8 cellular contexts compared by ENCODE assay signal in genomic region chr6:170295519-170296422, GRCh38. TPM values are rescaled to one million over a fixed set of nuclear protein-coding genes. Genes with fewer than 3 reads are reported as not detected.
DNase-seq lines count a peak whose midpoint lies in the region; ATAC-seq and TF ChIP-seq lines count a peak whose summit lies in the region.

No MANE protein-coding gene starts in this region.

- H3K4me3 ChIP-seq in DOHH2 (ENCODE audit: low read length) (peak overlapping the region; percentile 62), Karpas-422 (ENCODE audit: low read length) (no peak overlapping the region), fibroblast of lung (replicated peaks in 1 of 4; ENCODE audit: control extremely low read depth in 1 of 4, insufficient read depth in 1 of 4, low read depth in 3 of 4, low read length in 4 of 4) (peak overlapping the region in 3 of 4 experiments; percentile 12 to 53 (median 30)), neural progenitor cell (peak overlapping the region; percentile 94)

- no peak overlapping the region for H2AFZ ChIP-seq in Karpas-422 (ENCODE audit: low read length)
- H2AFZ ChIP-seq in fibroblast of lung (ENCODE audit: low read length): no peak overlapping the region
- H2AFZ ChIP-seq in neural progenitor cell (replicated peaks): no peak overlapping the region

- H3K27me3 ChIP-seq in DOHH2 (ENCODE audit: control insufficient read depth, low read length): peaks cover 69% of the 10 kb centered on the region
- no peaks in the 10 kb centered on the region for H3K27me3 ChIP-seq in Karpas-422 (ENCODE audit: low read length)
- peaks cover 70% of the 10 kb centered on the region for H3K27me3 ChIP-seq in fibroblast of lung (ENCODE audit: control insufficient read depth, insufficient read depth, low read length)
- H3K27me3 ChIP-seq in neural progenitor cell: peaks cover 27% of the 10 kb centered on the region

- DNase-seq in Karpas-422: peak; percentile 58
- peak; percentile 56 to 60 for DNase-seq in activated CD4-positive, alpha-beta T cell treated with anti-CD3 and anti-CD28 coated beads, Interleukin-2, amount 50 U/mL, for 48 hours
- no peak for DNase-seq in fibroblast of lung (ENCODE audit: low read depth in 2 of 2)
- DNase-seq in neural progenitor cell (ENCODE audit: low spot score): peak; percentile 95
- DNase-seq in NCI-H2107 treated with DMSO at 0.1 percent for 48 hours (lab: John Stamatoyannopoulos, UW; ENCODE audit: unreplicated experiment): no peak
- no peak for DNase-seq in SKM-1 treated with dmso at 0.1 percent for 144 hours (lab: John Stamatoyannopoulos, UW; ENCODE audit: unreplicated experiment)

- H3K9me2 ChIP-seq in DOHH2 (replicated peaks; ENCODE audit: control insufficient read depth, low read length) (no peaks in the 10 kb centered on the region), Karpas-422 (replicated peaks; ENCODE audit: insufficient read depth, low read length) (no peaks in the 10 kb centered on the region)

- peaks cover 66% of the 10 kb centered on the region for H3K4me1 Mint-ChIP-seq in neural progenitor cell

- H3K9ac ChIP-seq in Karpas-422 (ENCODE audit: low read length) (no peak overlapping the region), fibroblast of lung (ENCODE audit: insufficient read depth, low read length) (peak overlapping the region; percentile 7), neural progenitor cell (no peak overlapping the region)

- H3K79me2 ChIP-seq in DOHH2 (ENCODE audit: control insufficient read depth, low read length) (no peaks in the 10 kb centered on the region), Karpas-422 (ENCODE audit: low read length) (no peaks in the 10 kb centered on the region), fibroblast of lung (ENCODE audit: control insufficient read depth, insufficient read depth, low read length) (no peaks in the 10 kb centered on the region), neural progenitor cell (ENCODE audit: low read depth) (no peaks in the 10 kb centered on the region)

- H3K9me3 ChIP-seq in DOHH2 (ENCODE audit: control insufficient read depth, insufficient read depth, low read length): peaks cover 2% of the 10 kb centered on the region; the same call in 1 of the 2 replicates
- no peaks in the 10 kb centered on the region for H3K9me3 ChIP-seq in Karpas-422 (ENCODE audit: low read length)
- H3K9me3 ChIP-seq in fibroblast of lung (ENCODE audit: control insufficient read depth, insufficient read depth, low read depth, low read length): no peaks in the 10 kb centered on the region
- H3K9me3 ChIP-seq in neural progenitor cell (ENCODE audit: low read depth): no peaks in the 10 kb centered on the region

- H3K4me2 ChIP-seq in DOHH2 (ENCODE audit: low read length) (peak overlapping the region; percentile 67), Karpas-422 (ENCODE audit: low read depth, low read length, poor library complexity, severe bottlenecking) (peak overlapping the region; percentile 7), fibroblast of lung (ENCODE audit: extremely low read depth, insufficient read depth, low read length) (peak overlapping the region; percentile 90), neural progenitor cell (peak overlapping the region; percentile 100)

- peaks cover 8% of the 10 kb centered on the region for H3K9me3 Mint-ChIP-seq in neural progenitor cell

- H3K27ac ChIP-seq in DOHH2 (ENCODE audit: low read depth, low read length) (no peak overlapping the region), Karpas-422 (ENCODE audit: low read length) (no peak overlapping the region), fibroblast of lung (ENCODE audit: insufficient read depth, low read length) (no peak overlapping the region), neural progenitor cell (peak overlapping the region; percentile 47)

- H3K27ac Mint-ChIP-seq in neural progenitor cell: no peak overlapping the region

- peaks cover 8% of the 10 kb centered on the region for H3K36me3 Mint-ChIP-seq in neural progenitor cell

- peak; percentile 36 for ATAC-seq in GM21529 (IDR thresholded peaks at IDR 0.05; ENCODE audit: unreplicated experiment)

- no peak for TF ChIP-seq CTCF in DOHH2 (IDR thresholded peaks at IDR 0.05; ENCODE audit: low read depth, low read length, poor library complexity, severe bottlenecking)
- no peak for TF ChIP-seq CTCF in fibroblast of lung (conservative IDR thresholded peaks at IDR 0.05 in 1 of 2, IDR thresholded peaks at IDR 0.05 in 1 of 2; ENCODE audit: low read depth in 1 of 2, low read length in 2 of 2)
- no peak for TF ChIP-seq CTCF in neural progenitor cell (IDR thresholded peaks at IDR 0.05)

- H3K4me1 ChIP-seq in DOHH2 (ENCODE audit: control insufficient read depth, low read length): peaks cover 27% of the 10 kb centered on the region
- H3K4me1 ChIP-seq in Karpas-422 (ENCODE audit: low read length): peaks cover 20% of the 10 kb centered on the region
- peaks cover 2% of the 10 kb centered on the region for H3K4me1 ChIP-seq in fibroblast of lung (ENCODE audit: control insufficient read depth, extremely low read depth, insufficient read depth, low read length)
- H3K4me1 ChIP-seq in neural progenitor cell: peaks cover 64% of the 10 kb centered on the region

- peaks cover 20% of the 10 kb centered on the region for H3K27me3 Mint-ChIP-seq in neural progenitor cell (ENCODE audit: insufficient read depth, low read depth)

- H3F3A ChIP-seq in DOHH2 (ENCODE audit: control insufficient read depth, insufficient read depth) (0 out of 2 replicates have a peak, but pooled peaks cover 3% of the 10 kb centered on the region), neural progenitor cell (ENCODE audit: low read depth) (peaks cover 77% of the 10 kb centered on the region)

- no peaks in the 10 kb centered on the region for H3K36me3 ChIP-seq in DOHH2 (ENCODE audit: control insufficient read depth, low read length)
- no peaks in the 10 kb centered on the region for H3K36me3 ChIP-seq in Karpas-422 (ENCODE audit: insufficient read depth, low read length)
- H3K36me3 ChIP-seq in fibroblast of lung (ENCODE audit: control insufficient read depth, insufficient read depth, low read length): no peaks in the 10 kb centered on the region
- no peaks in the 10 kb centered on the region for H3K36me3 ChIP-seq in neural progenitor cell

- H4K20me1 ChIP-seq in DOHH2 (ENCODE audit: control insufficient read depth, insufficient read depth, low read depth, low read length) (0 out of 2 replicates have a peak, but pooled peaks cover 3% of the 10 kb centered on the region), Karpas-422 (ENCODE audit: insufficient read depth, low read depth, low read length) (peaks cover 7% of the 10 kb centered on the region), fibroblast of lung (ENCODE audit: control insufficient read depth, extremely low read depth, insufficient read depth, low read length) (no peaks in the 10 kb centered on the region), neural progenitor cell (ENCODE audit: low read depth) (no peaks in the 10 kb centered on the region)

- H3K4me3 Mint-ChIP-seq in neural progenitor cell: peak overlapping the region; percentile 83

RNA-seq across cellular contexts. Expression of gene DLL1, which starts 4.9 kb away (rescaled TPM):
- total RNA-seq in Karpas-422 (2014; rRNA removed; shearing (Covaris generic); ENCODE audit: low replicate concordance): 0.18 and 0.26 TPM in 2 replicates
- total RNA-seq in fibroblast of lung (5.6 and 12.4 TPM in 2 replicates), neural progenitor cell (ENCODE audit: low replicate concordance) (35.9 and 91.8 TPM in 2 replicates)
- 0.38 and 0.69 TPM in 2 replicates for polyA plus RNA-seq in fibroblast of lung
- polyA plus RNA-seq in fibroblast of lung (2012): 0.65 and 1.4 TPM in 2 replicates
- 0.74 and 2.9 TPM in 2 replicates for polyA minus RNA-seq in fibroblast of lung (ENCODE audit: low replicate concordance)

RNA-seq across cellular contexts. Expression of gene FAM120B, which starts 10.8 kb away (rescaled TPM):
- 22.4 and 32.1 TPM in 2 replicates for total RNA-seq in Karpas-422 (2014; rRNA removed; shearing (Covaris generic); ENCODE audit: low replicate concordance)
- total RNA-seq in fibroblast of lung: 15.2 and 19.3 TPM in 2 replicates
- polyA plus RNA-seq in fibroblast of lung: 14.4 and 14.8 TPM in 2 replicates
- 17.5 and 18.3 TPM in 2 replicates for polyA plus RNA-seq in fibroblast of lung (2012)
- polyA minus RNA-seq in fibroblast of lung (ENCODE audit: low replicate concordance): 53.1 and 54.6 TPM in 2 replicates
- 19.7 and 20.3 TPM in 2 replicates for total RNA-seq in neural progenitor cell (ENCODE audit: low replicate concordance)

Comparison
In these comparisons a context has a peak if more than half of its experiments do, and no peak if none do; other contexts are left out.
1. H3K4me2 ChIP-seq: peak in every context shown above with its lines; median percentile 100 in neural progenitor cell; 90 in fibroblast of lung; 67 in DOHH2; 7 in Karpas-422.
2. DNase-seq: peak in Karpas-422 (single experiment), activated CD4-positive, alpha-beta T cell treated with anti-CD3 and anti-CD28 coated beads, Interleukin-2, amount 50 U/mL, for 48 hours (2 of 2) and neural progenitor cell (single experiment); none in fibroblast of lung (0 of 2), NCI-H2107 treated with DMSO at 0.1 percent for 48 hours (single experiment) and SKM-1 treated with dmso at 0.1 percent for 144 hours (single experiment).